ENCODE assay signal across 26 cellular contexts in genomic region chrX:33128048-33128805, GRCh38.
DNase-seq lines count a peak whose midpoint lies in the region; ATAC-seq, FAIRE-seq and TF ChIP-seq lines count a peak whose summit lies in the region.
"Had no signal": no experiment of that assay in that cellular context is flagged by ENCODE, and none has a peak within 500 bp of the region (broad histone marks: within the 10 kb centered on the region; RNA-seq: fewer than 3 reads in every experiment).

No MANE protein-coding gene starts in this region.

- H4K8ac ChIP-seq in H1 (ENCODE audit: extremely low read depth, insufficient read depth, low read length): no peak overlapping the region

- H3K4me3 Mint-ChIP-seq in activated T-cell treated with anti-CD3 and anti-CD28 coated beads, Interleukin-2, amount 50 U/mL, for 24 hours: no peak overlapping the region
- H3K4me3 Mint-ChIP-seq in stimulated activated effector memory CD8-positive, alpha-beta T cell treated with anti-CD3 and anti-CD28 coated beads, Interleukin-12 subunit alpha, Interleukin-12 subunit beta, amount 100 ng/mL, for 72 hours: no peak overlapping the region
- H3K4me3 Mint-ChIP-seq: activated CD4-positive, alpha-beta memory T cell treated with anti-CD3 and anti-CD28 coated beads, Interleukin-2, amount 10 ng/mL, durations not matched to agents 7 days and 5 days; activated naive CD8-positive, alpha-beta T cell treated with anti-CD3 and anti-CD28 coated beads, Interleukin-2, amount 10 ng/mL, durations not matched to agents 7 days and 5 days; CD8-positive, alpha-beta T cell had no signal

- no peaks in the 10 kb centered on the region for H3K4me1 Mint-ChIP-seq in activated T-cell treated with anti-CD3 and anti-CD28 coated beads, Interleukin-2, amount 50 U/mL, for 24 hours (ENCODE audit: low read depth)
- H3K4me1 Mint-ChIP-seq in stimulated activated effector memory CD8-positive, alpha-beta T cell treated with anti-CD3 and anti-CD28 coated beads, Interleukin-12 subunit alpha, Interleukin-12 subunit beta, amount 100 ng/mL, for 72 hours: no peaks in the 10 kb centered on the region
- H3K4me1 Mint-ChIP-seq: activated CD4-positive, alpha-beta memory T cell treated with anti-CD3 and anti-CD28 coated beads, Interleukin-2, amount 10 ng/mL, durations not matched to agents 7 days and 5 days; activated naive CD8-positive, alpha-beta T cell treated with anti-CD3 and anti-CD28 coated beads, Interleukin-2, amount 10 ng/mL, durations not matched to agents 7 days and 5 days had no signal

- H3K23me2 ChIP-seq in H1 (ENCODE audit: low read depth, low read length): no peaks in the 10 kb centered on the region

- CTCF ChIA-PET in H1 (lab: Charles Lee; ENCODE audit: partially characterized antibody): no interaction called here

- H3K14ac ChIP-seq in H1 (ENCODE audit: insufficient read length): no peak overlapping the region

- H2BK20ac ChIP-seq in H1 (ENCODE audit: low read length): no peak overlapping the region

- H3K9ac ChIP-seq in H1 (replicated peaks in 1 of 4; ENCODE audit: extremely low read depth in 1 of 4, low read depth in 3 of 4, low read length in 3 of 4) (no peak overlapping the region), rectal smooth muscle tissue (ENCODE audit: low read length) (no peak overlapping the region)

- no peak overlapping the region for H2BK120ac ChIP-seq in H1 (replicated peaks; ENCODE audit: low read depth, low read length)

- H3K23ac ChIP-seq in H1 (ENCODE audit: insufficient read length): no peak overlapping the region

- H3K27me3 Mint-ChIP-seq in activated T-cell treated with anti-CD3 and anti-CD28 coated beads, Interleukin-2, amount 50 U/mL, for 24 hours: peaks cover 8% of the 10 kb centered on the region
- H3K27me3 Mint-ChIP-seq: activated CD4-positive, alpha-beta memory T cell treated with anti-CD3 and anti-CD28 coated beads, Interleukin-2, amount 10 ng/mL, durations not matched to agents 7 days and 5 days; activated naive CD8-positive, alpha-beta T cell treated with anti-CD3 and anti-CD28 coated beads, Interleukin-2, amount 10 ng/mL, durations not matched to agents 7 days and 5 days had no signal

- no peak for TF ChIP-seq CTCF in H1 (IDR thresholded peaks at IDR 0.05; ENCODE audit: control extremely low read depth in 1 of 3, insufficient read depth in 1 of 3, low read depth in 1 of 3, low read length in 3 of 3)

- TF ChIP-seq EP300 in H1 (IDR thresholded peaks at IDR 0.05; ENCODE audit: borderline replicate concordance in 1 of 2, low read depth in 2 of 2, low read length in 2 of 2): no peak

- DNase-seq in NCI-H748 (lab: John Stamatoyannopoulos, UW; ENCODE audit: unreplicated experiment) (peak; percentile 4), NCI-H748 treated with DMSO at 0.1 percent for 48 hours (lab: John Stamatoyannopoulos, UW) (no peak), NAMALWA (ENCODE audit: low spot score) (peak; percentile 45), H1 (ENCODE audit: low read depth in 1 of 2, low spot score in 2 of 2) (no peak), SKM-1 treated with dmso at 0.1 percent for 144 hours (lab: John Stamatoyannopoulos, UW; ENCODE audit: unreplicated experiment) (no peak)
- DNase-seq in activated T-cell treated with anti-CD3 and anti-CD28 coated beads, Interleukin-2, amount 50 U/mL, for 24 hours: no peak
- no peak for DNase-seq in stimulated activated effector memory CD8-positive, alpha-beta T cell treated with anti-CD3 and anti-CD28 coated beads, Interleukin-12 subunit alpha, Interleukin-12 subunit beta, amount 100 ng/mL, for 72 hours (ENCODE audit: low spot score in 2 of 2)
- DNase-seq: activated CD4-positive, alpha-beta memory T cell treated with anti-CD3 and anti-CD28 coated beads, Interleukin-2, amount 10 ng/mL, durations not matched to agents 7 days and 5 days; activated effector memory CD4-positive, alpha-beta T cell treated with Interleukin-2 at 50 U/mL for 16 hours; activated naive CD8-positive, alpha-beta T cell treated with anti-CD3 and anti-CD28 coated beads, Interleukin-2, amount 10 ng/mL, durations not matched to agents 7 days and 5 days; CD8-positive, alpha-beta T cell; DND-41; HCEC 1CT; left cardiac atrium; mammary epithelial cell; NCI-H524 treated with DMSO at 0.1 percent for 48 hours; PC-3; stimulated activated CD4-positive, alpha-beta T cell treated with anti-CD3 and anti-CD28 coated beads, Interleukin-1b, Interleukin-23, amount 100 ng/mL, for 48 hours; substantia nigra; uterus had no signal

- no peak overlapping the region for H3K4me2 ChIP-seq in H1 (ENCODE audit: insufficient read depth in 1 of 2, low read depth in 2 of 2, low read length in 2 of 2)
- H3K4me2 ChIP-seq: A549 had no signal

- no peak overlapping the region for H3K4ac ChIP-seq in H1 (replicated peaks; ENCODE audit: insufficient read length, low read depth, low read length)

- H3K4me1 ChIP-seq in H1 (replicated peaks in 1 of 4; ENCODE audit: control insufficient read depth in 3 of 4, insufficient read depth in 4 of 4, low read length in 3 of 4) (no peaks in the 10 kb centered on the region), rectal smooth muscle tissue (ENCODE audit: control insufficient read depth, insufficient read depth, low read length) (peaks cover 2% of the 10 kb centered on the region)
- H3K4me1 ChIP-seq: A549, uterus had no signal

- H2AK5ac ChIP-seq in H1 (ENCODE audit: low read depth, low read length): no peak overlapping the region

- no peak for ATAC-seq in stimulated activated effector memory CD8-positive, alpha-beta T cell treated with anti-CD3 and anti-CD28 coated beads, Interleukin-12 subunit alpha, Interleukin-12 subunit beta, amount 100 ng/mL, for 72 hours
- ATAC-seq: A549; activated CD4-positive, CD25-positive, alpha-beta regulatory T cell treated with anti-CD3 and anti-CD28 coated beads, Interleukin-2, amount 50 U/mL, for 24 hours; CD8-positive, alpha-beta T cell; left cardiac atrium; PC-3; Right ventricle myocardium inferior had no signal

- no peak for TF ChIP-seq RAD21 in H1 (IDR thresholded peaks at IDR 0.05 in 1 of 2, conservative IDR thresholded peaks at IDR 0.05 in 1 of 2; ENCODE audit: low read depth in 2 of 2, low read length in 2 of 2)

- POLR2A ChIA-PET in H1 (lab: Charles Lee; ENCODE audit: partially characterized antibody): no interaction called here

- H3K9me3 ChIP-seq in H1 (ENCODE audit: insufficient read depth in 2 of 2, low read depth in 1 of 2, low read length in 1 of 2): no peaks in the 10 kb centered on the region
- H3K9me3 ChIP-seq: A549, uterus had no signal

- H3K18ac ChIP-seq in H1 (ENCODE audit: extremely low read depth, low read length): no peak overlapping the region

- no peak overlapping the region for H4K91ac ChIP-seq in H1 (replicated peaks; ENCODE audit: insufficient read length, low read length)

- TF ChIP-seq POLR2A in H1 (IDR thresholded peaks at IDR 0.05; ENCODE audit: control extremely low read depth in 1 of 2, low read depth in 2 of 2, low read length in 2 of 2): no peak

- H3K27me3 ChIP-seq in H1 (replicated peaks in 1 of 4; ENCODE audit: control insufficient read depth in 3 of 4, extremely low read depth in 1 of 4, insufficient read depth in 3 of 4, low read length in 3 of 4): no peaks in the 10 kb centered on the region
- no peaks in the 10 kb centered on the region for H3K27me3 ChIP-seq in rectal smooth muscle tissue (ENCODE audit: control insufficient read depth, insufficient read depth, low read length)
- H3K27me3 ChIP-seq: uterus had no signal

- no peak overlapping the region for H2BK15ac ChIP-seq in H1 (ENCODE audit: low read length)

- no peaks in the 10 kb centered on the region for H4K20me1 ChIP-seq in H1 (replicated peaks in 1 of 2; ENCODE audit: control insufficient read depth in 1 of 2, insufficient read depth in 2 of 2, low read length in 2 of 2)

- H3K27ac Mint-ChIP-seq in activated T-cell treated with anti-CD3 and anti-CD28 coated beads, Interleukin-2, amount 50 U/mL, for 24 hours: no peak overlapping the region
- no peak overlapping the region for H3K27ac Mint-ChIP-seq in stimulated activated effector memory CD8-positive, alpha-beta T cell treated with anti-CD3 and anti-CD28 coated beads, Interleukin-12 subunit alpha, Interleukin-12 subunit beta, amount 100 ng/mL, for 72 hours
- H3K27ac Mint-ChIP-seq: activated CD4-positive, alpha-beta memory T cell treated with anti-CD3 and anti-CD28 coated beads, Interleukin-2, amount 10 ng/mL, durations not matched to agents 7 days and 5 days; activated naive CD8-positive, alpha-beta T cell treated with anti-CD3 and anti-CD28 coated beads, Interleukin-2, amount 10 ng/mL, durations not matched to agents 7 days and 5 days; CD8-positive, alpha-beta T cell had no signal

- peak overlapping the region; percentile 96 for H2AFZ ChIP-seq in H1 (ENCODE audit: low read length)

- no peak overlapping the region for H3K56ac ChIP-seq in H1 (replicated peaks; ENCODE audit: insufficient read length, low read depth, low read length)

- H3K4me3 ChIP-seq in H1 (ENCODE audit: extremely low read depth in 1 of 4, insufficient read depth in 2 of 4, low read depth in 3 of 4, low read length in 4 of 4): no peak overlapping the region
- H3K4me3 ChIP-seq in rectal smooth muscle tissue (ENCODE audit: low read length): no peak overlapping the region
- H3K4me3 ChIP-seq: A549, skin epidermis, uterus had no signal

- H4K5ac ChIP-seq in H1 (ENCODE audit: insufficient read length, low read depth, low read length): no peak overlapping the region

- H2BK12ac ChIP-seq in H1 (ENCODE audit: low read depth, low read length): no peak overlapping the region

- no peak for FAIRE-seq in H1 (lab: Jason Lieb, UNC)
- FAIRE-seq: A549, GM12891 had no signal

- no peak overlapping the region; the same call in 1 of the 2 replicates for H2BK5ac ChIP-seq in H1 (ENCODE audit: low read depth, low read length)

- WGBS in H1 (ENCODE audit: extremely low coverage in 1 of 2, insufficient coverage in 1 of 2, insufficient read length in 1 of 2, insufficient replicate concordance in 2 of 2, low coverage in 1 of 2, low lambda C conversion rate in 2 of 2, missing lambda C conversion rate in 1 of 2), 2 experiments: 68% methylated on average over 10 of the region's 10 CpGs; no CpG with 5 or more reads in 1 of the 2 experiments

- H3K79me2 ChIP-seq in H1 (ENCODE audit: control insufficient read depth in 1 of 2, insufficient read depth in 2 of 2, low read length in 2 of 2): no peaks in the 10 kb centered on the region

- H3K9me3 Mint-ChIP-seq in activated T-cell treated with anti-CD3 and anti-CD28 coated beads, Interleukin-2, amount 50 U/mL, for 24 hours: no peaks in the 10 kb centered on the region
- H3K9me3 Mint-ChIP-seq in stimulated activated effector memory CD8-positive, alpha-beta T cell treated with anti-CD3 and anti-CD28 coated beads, Interleukin-12 subunit alpha, Interleukin-12 subunit beta, amount 100 ng/mL, for 72 hours: no peaks in the 10 kb centered on the region
- H3K9me3 Mint-ChIP-seq: activated CD4-positive, alpha-beta memory T cell treated with anti-CD3 and anti-CD28 coated beads, Interleukin-2, amount 10 ng/mL, durations not matched to agents 7 days and 5 days; activated naive CD8-positive, alpha-beta T cell treated with anti-CD3 and anti-CD28 coated beads, Interleukin-2, amount 10 ng/mL, durations not matched to agents 7 days and 5 days; CD8-positive, alpha-beta T cell had no signal

- H3K27ac ChIP-seq in H1 (ENCODE audit: low read depth, low read length) (no peak overlapping the region), rectal smooth muscle tissue (ENCODE audit: low read depth, low read length) (peak overlapping the region; percentile 8)
- H3K27ac ChIP-seq: A549, skin epidermis, uterus had no signal

- H3K79me1 ChIP-seq in H1 (ENCODE audit: low read depth, low read length): no peaks in the 10 kb centered on the region

- no peaks in the 10 kb centered on the region for H3K36me3 ChIP-seq in H1 (ENCODE audit: control insufficient read depth in 2 of 4, insufficient read depth in 4 of 4, low read length in 3 of 4)
- H3K36me3 ChIP-seq in rectal smooth muscle tissue (ENCODE audit: control insufficient read depth, insufficient read depth, low read length): no peaks in the 10 kb centered on the region
- H3K36me3 ChIP-seq: uterus had no signal

- H3K36me3 Mint-ChIP-seq in activated T-cell treated with anti-CD3 and anti-CD28 coated beads, Interleukin-2, amount 50 U/mL, for 24 hours (ENCODE audit: low read depth): no peaks in the 10 kb centered on the region
- H3K36me3 Mint-ChIP-seq in stimulated activated effector memory CD8-positive, alpha-beta T cell treated with anti-CD3 and anti-CD28 coated beads, Interleukin-12 subunit alpha, Interleukin-12 subunit beta, amount 100 ng/mL, for 72 hours: no peaks in the 10 kb centered on the region
- H3K36me3 Mint-ChIP-seq: activated naive CD8-positive, alpha-beta T cell treated with anti-CD3 and anti-CD28 coated beads, Interleukin-2, amount 10 ng/mL, durations not matched to agents 7 days and 5 days; CD8-positive, alpha-beta T cell had no signal

Comparison
In these comparisons a context has a peak if more than half of its experiments do, and no peak if none do; other contexts are left out.
1. DNase-seq: peak in NCI-H748 (single experiment) and NAMALWA (single experiment); none in NCI-H748 treated with DMSO at 0.1 percent for 48 hours (single experiment), H1 (0 of 2), activated T-cell treated with anti-CD3 and anti-CD28 coated beads, Interleukin-2, amount 50 U/mL, for 24 hours (single experiment), SKM-1 treated with dmso at 0.1 percent for 144 hours (single experiment) and stimulated activated effector memory CD8-positive, alpha-beta T cell treated with anti-CD3 and anti-CD28 coated beads, Interleukin-12 subunit alpha, Interleukin-12 subunit beta, amount 100 ng/mL, for 72 hours (0 of 2).